9 cellular contexts compared by ENCODE assay signal in the genomic region with DNA sequence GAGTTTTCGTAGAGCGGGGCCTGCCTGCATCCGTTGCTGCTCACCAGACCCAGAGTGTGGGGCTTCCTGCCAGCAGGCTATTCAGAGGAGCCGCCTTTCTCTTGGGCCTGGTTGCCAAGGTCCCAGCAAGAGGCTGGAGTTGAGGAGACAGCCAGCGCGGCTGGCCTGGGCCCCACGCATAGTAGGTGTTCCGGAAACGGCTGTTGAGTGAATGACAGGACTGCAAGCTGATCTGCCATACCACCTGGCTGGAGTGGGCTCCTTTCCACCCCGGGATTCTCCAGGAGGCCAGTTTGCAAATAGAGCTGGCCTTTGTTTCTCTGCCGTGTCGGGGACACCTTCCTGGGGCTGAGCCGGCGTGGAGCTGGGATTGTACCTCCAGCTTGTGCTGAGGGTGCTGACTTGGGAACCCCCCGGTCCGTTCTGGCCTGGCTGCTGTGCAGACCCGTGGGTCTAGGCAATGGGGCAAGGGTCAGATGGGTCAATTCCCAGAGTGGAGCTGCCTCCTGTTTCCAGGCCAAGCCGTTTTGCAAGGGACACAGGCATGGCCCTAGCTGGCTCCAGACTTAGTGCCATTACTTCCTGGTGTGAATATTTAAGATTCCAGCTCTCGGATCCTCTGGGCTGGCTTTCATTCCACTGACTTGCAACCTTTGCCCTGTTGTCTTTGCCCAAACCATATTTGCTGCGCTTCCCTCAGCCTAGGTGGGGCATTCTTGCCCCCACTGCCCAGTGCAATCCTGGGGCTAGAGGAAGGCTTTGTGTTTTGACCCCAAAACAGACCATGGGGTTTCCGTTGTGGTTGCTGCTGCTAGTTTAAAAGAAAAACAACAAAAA.
DNase-seq lines count a peak whose midpoint lies in the region; ATAC-seq and TF ChIP-seq lines count a peak whose summit lies in the region.
"Had no signal": no experiment of that assay in that cellular context is flagged by ENCODE, and none has a peak within 500 bp of the region (broad histone marks: within the 10 kb centered on the region; RNA-seq: fewer than 3 reads in every experiment).

No MANE protein-coding gene starts in this region.

- peaks cover 10% of the 10 kb centered on the region for H3K27me3 Mint-ChIP-seq in GM23338 (ENCODE audit: insufficient read depth, low read depth, poor library complexity)

- peaks cover 8% of the 10 kb centered on the region; the same call in 1 of the 3 replicates for H3K9me3 Mint-ChIP-seq in GM23338
- H3K9me3 Mint-ChIP-seq: T-helper 1 cell treated with Interleukin-12 subunit alpha and Interleukin-12 subunit beta and Interleukin-4 antibody, amounts not matched to agents 30 μg/mL and 1 μg/mL, for 36 hours had no signal

- H3K36me3 Mint-ChIP-seq in GM23338 (ENCODE audit: low read depth) = peaks cover 31% of the 10 kb centered on the region

- H2AFZ ChIP-seq in GM23338 = no peak overlapping the region

- H3K4me1 Mint-ChIP-seq in GM23338 = peaks cover 19% of the 10 kb centered on the region

- DNase-seq in AG08395 (ENCODE audit: low spot score) (peak; percentile 45), GM23338 (ENCODE audit: low spot score) (peak; percentile 68), astrocyte of the cerebellum (ENCODE audit: low read depth) (peak; percentile 46), epidermal melanocyte (ENCODE audit: insufficient read length, low spot score) (no peak), GM13976 (ENCODE audit: low spot score) (no peak)

- WGBS in liver = 29% methylated on average over 21 of the region's 21 CpGs

- peak overlapping the region; percentile 82; the same call in 1 of the 2 replicates for H3K27ac Mint-ChIP-seq in GM23338
- H3K27ac Mint-ChIP-seq: T-helper 1 cell treated with Interleukin-12 subunit alpha and Interleukin-12 subunit beta and Interleukin-4 antibody, amounts not matched to agents 30 μg/mL and 1 μg/mL, for 36 hours had no signal

- H3K36me3 ChIP-seq in GM23338 (ENCODE audit: insufficient read depth) (no peaks in the 10 kb centered on the region), liver (ENCODE audit: control insufficient read depth in 4 of 4, insufficient read depth in 3 of 4, low read depth in 1 of 4, low read length in 3 of 4) (peaks cover 0 to 2% (median 0%) of the 10 kb centered on the region in 4 donors)

- H3K4me1 ChIP-seq in GM23338 (ENCODE audit: insufficient read depth) (peaks cover 19% of the 10 kb centered on the region), liver (ENCODE audit: control insufficient read depth in 4 of 4, insufficient read depth in 4 of 4, low read length in 3 of 4) (peaks cover 11 to 26% (median 17%) of the 10 kb centered on the region in 4 donors)

- no peaks in the 10 kb centered on the region for H3K9me3 ChIP-seq in liver (ENCODE audit: control insufficient read depth in 4 of 4, low read length in 3 of 4)

- peak; percentile 50 to 73 for TF ChIP-seq RAD21 in liver (IDR thresholded peaks at IDR 0.05)

- in situ Hi-C loops in astrocyte of the cerebellum (cut with HindIII; ENCODE audit: low sequenced_read_pairs) (no loop called here), GM13976 (cut with MboI; ENCODE audit: low sequenced_read_pairs, unreplicated experiment) (no loop called here)

- ATAC-seq in GM23338 = peak; percentile 86
- no peak for ATAC-seq in HG03520 (IDR thresholded peaks at IDR 0.05; ENCODE audit: unreplicated experiment)
- no peak for ATAC-seq in HG02970 (IDR thresholded peaks at IDR 0.05; ENCODE audit: low FRiP score, unreplicated experiment)

- H3K27me3 ChIP-seq in GM23338 (ENCODE audit: insufficient read depth) = no peaks in the 10 kb centered on the region
- H3K27me3 ChIP-seq in liver (ENCODE audit: control insufficient read depth in 4 of 4, insufficient read depth in 4 of 4, low read length in 3 of 4) = no peaks in the 10 kb centered on the region

- no peak overlapping the region; the same call in 2 of the 3 replicates for H3K4me3 Mint-ChIP-seq in GM23338
- H3K4me3 Mint-ChIP-seq: T-helper 1 cell treated with Interleukin-12 subunit alpha and Interleukin-12 subunit beta and Interleukin-4 antibody, amounts not matched to agents 30 μg/mL and 1 μg/mL, for 36 hours had no signal

- H3K9ac ChIP-seq in liver (ENCODE audit: low read depth in 1 of 2, low read length in 2 of 2) = peak overlapping the region in 1 of 2 donors; percentile 13

- H3K4me2 ChIP-seq in GM23338 = peak overlapping the region; percentile 65

- H3K9me2 ChIP-seq in GM23338 (ENCODE audit: insufficient read depth) = no peaks in the 10 kb centered on the region

- 0 out of 2 replicates have a peak, but pooled peaks cover 5% of the 10 kb centered on the region for H3F3A ChIP-seq in GM23338 (replicated peaks; ENCODE audit: low read depth)

- peak overlapping the region; percentile 17; the same call in 1 of the 2 replicates for H3K4me3 ChIP-seq in GM23338
- H3K4me3 ChIP-seq in astrocyte of the cerebellum (ENCODE audit: low read depth, low read length) = no peak overlapping the region
- H3K4me3 ChIP-seq in liver (ENCODE audit: low read depth in 1 of 3, low read length in 3 of 3) = no peak overlapping the region

- H4K20me1 ChIP-seq in GM23338 (replicated peaks; ENCODE audit: insufficient read depth) = peaks cover 49% of the 10 kb centered on the region

- no peak for TF ChIP-seq CTCF in GM23338 (conservative IDR thresholded peaks at IDR 0.05; ENCODE audit: low read depth in 2 of 2)
- no peak for TF ChIP-seq CTCF in astrocyte of the cerebellum (IDR thresholded peaks at IDR 0.05; ENCODE audit: low read depth, low read length, missing control alignments)
- TF ChIP-seq CTCF in liver (IDR thresholded peaks at IDR 0.05; ENCODE audit: low read depth, low read length, missing input control) = no peak
- no peak for TF ChIP-seq CTCF in GM13976 (IDR thresholded peaks at IDR 0.05; ENCODE audit: borderline replicate concordance, control extremely low read depth, extremely low read depth, insufficient read depth, missing control alignments)

- peak overlapping the region; percentile 84 for H3K27ac ChIP-seq in GM23338 (ENCODE audit: low read depth)
- peak overlapping the region; percentile 80 to 82 for H3K27ac ChIP-seq in liver (ENCODE audit: low read depth in 1 of 2, low read length in 2 of 2)

- H3K79me2 ChIP-seq in GM23338 (replicated peaks; ENCODE audit: insufficient read depth) = peaks cover 95% of the 10 kb centered on the region

TF ChIP-seq in GM23338, 12 proteins besides CTCF, POLR2A, EP300 and RAD21 (continues in another document):
- TF ChIP-seq STAT1 (IDR thresholded peaks at IDR 0.05; ENCODE audit: unreplicated experiment) (no peak), POLR2AphosphoS5 (IDR thresholded peaks at IDR 0.05; ENCODE audit: low read depth) (no peak), EZH2 (IDR thresholded peaks at IDR 0.05; ENCODE audit: low read depth, unreplicated experiment) (no peak), NANOG (IDR thresholded peaks at IDR 0.05; ENCODE audit: borderline replicate concordance) (no peak), CREB1 (CRISPR knock-in tag; IDR thresholded peaks at IDR 0.05; ENCODE audit: low read depth) (no peak)
- TF ChIP-seq, protein P1, sequence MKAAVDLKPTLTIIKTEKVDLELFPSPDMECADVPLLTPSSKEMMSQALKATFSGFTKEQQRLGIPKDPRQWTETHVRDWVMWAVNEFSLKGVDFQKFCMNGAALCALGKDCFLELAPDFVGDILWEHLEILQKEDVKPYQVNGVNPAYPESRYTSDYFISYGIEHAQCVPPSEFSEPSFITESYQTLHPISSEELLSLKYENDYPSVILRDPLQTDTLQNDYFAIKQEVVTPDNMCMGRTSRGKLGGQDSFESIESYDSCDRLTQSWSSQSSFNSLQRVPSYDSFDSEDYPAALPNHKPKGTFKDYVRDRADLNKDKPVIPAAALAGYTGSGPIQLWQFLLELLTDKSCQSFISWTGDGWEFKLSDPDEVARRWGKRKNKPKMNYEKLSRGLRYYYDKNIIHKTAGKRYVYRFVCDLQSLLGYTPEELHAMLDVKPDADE (IDR thresholded peaks at IDR 0.05) = no peak

TF ChIP-seq in liver, 16 proteins besides CTCF, POLR2A, EP300 and RAD21 (continues in another document):
- TF ChIP-seq RXRA (IDR thresholded peaks at IDR 0.05) (peak; percentile 91), TAF1 (conservative IDR thresholded peaks at IDR 0.05) (no peak), HNF4A (conservative IDR thresholded peaks at IDR 0.05) (peak; percentile 88 to 89), SP1 (IDR thresholded peaks at IDR 0.05) (peak; percentile 80), JUND (IDR thresholded peaks at IDR 0.05) (peak; percentile 56 to 66), YY1 (IDR thresholded peaks at IDR 0.05) (peak; percentile 84), HNF4G (IDR thresholded peaks at IDR 0.05) (peak; percentile 69), EGR1 (IDR thresholded peaks at IDR 0.05; ENCODE audit: low read depth in 2 of 2) (peak; percentile 39 to 81), NR2F2 (IDR thresholded peaks at IDR 0.05) (peak; percentile 97), FOXA1 (IDR thresholded peaks at IDR 0.05) (no peak), FOXA2 (IDR thresholded peaks at IDR 0.05) (peak; percentile 14)
- TF ChIP-seq, protein P2, sequence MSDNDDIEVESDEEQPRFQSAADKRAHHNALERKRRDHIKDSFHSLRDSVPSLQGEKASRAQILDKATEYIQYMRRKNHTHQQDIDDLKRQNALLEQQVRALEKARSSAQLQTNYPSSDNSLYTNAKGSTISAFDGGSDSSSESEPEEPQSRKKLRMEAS (IDR thresholded peaks at IDR 0.05) = peak; percentile 91
- TF ChIP-seq, protein P3, sequence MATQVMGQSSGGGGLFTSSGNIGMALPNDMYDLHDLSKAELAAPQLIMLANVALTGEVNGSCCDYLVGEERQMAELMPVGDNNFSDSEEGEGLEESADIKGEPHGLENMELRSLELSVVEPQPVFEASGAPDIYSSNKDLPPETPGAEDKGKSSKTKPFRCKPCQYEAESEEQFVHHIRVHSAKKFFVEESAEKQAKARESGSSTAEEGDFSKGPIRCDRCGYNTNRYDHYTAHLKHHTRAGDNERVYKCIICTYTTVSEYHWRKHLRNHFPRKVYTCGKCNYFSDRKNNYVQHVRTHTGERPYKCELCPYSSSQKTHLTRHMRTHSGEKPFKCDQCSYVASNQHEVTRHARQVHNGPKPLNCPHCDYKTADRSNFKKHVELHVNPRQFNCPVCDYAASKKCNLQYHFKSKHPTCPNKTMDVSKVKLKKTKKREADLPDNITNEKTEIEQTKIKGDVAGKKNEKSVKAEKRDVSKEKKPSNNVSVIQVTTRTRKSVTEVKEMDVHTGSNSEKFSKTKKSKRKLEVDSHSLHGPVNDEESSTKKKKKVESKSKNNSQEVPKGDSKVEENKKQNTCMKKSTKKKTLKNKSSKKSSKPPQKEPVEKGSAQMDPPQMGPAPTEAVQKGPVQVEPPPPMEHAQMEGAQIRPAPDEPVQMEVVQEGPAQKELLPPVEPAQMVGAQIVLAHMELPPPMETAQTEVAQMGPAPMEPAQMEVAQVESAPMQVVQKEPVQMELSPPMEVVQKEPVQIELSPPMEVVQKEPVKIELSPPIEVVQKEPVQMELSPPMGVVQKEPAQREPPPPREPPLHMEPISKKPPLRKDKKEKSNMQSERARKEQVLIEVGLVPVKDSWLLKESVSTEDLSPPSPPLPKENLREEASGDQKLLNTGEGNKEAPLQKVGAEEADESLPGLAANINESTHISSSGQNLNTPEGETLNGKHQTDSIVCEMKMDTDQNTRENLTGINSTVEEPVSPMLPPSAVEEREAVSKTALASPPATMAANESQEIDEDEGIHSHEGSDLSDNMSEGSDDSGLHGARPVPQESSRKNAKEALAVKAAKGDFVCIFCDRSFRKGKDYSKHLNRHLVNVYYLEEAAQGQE (IDR thresholded peaks at IDR 0.05) = peak; percentile 25

Comparison
In these comparisons a context has a peak if more than half of its experiments do, and no peak if none do; other contexts are left out.
1. DNase-seq: peak in AG08395 (single experiment), GM23338 (single experiment) and astrocyte of the cerebellum (single experiment); none in epidermal melanocyte (single experiment) and GM13976 (single experiment).